8 cellular contexts compared by ENCODE assay signal in the genomic region with DNA sequence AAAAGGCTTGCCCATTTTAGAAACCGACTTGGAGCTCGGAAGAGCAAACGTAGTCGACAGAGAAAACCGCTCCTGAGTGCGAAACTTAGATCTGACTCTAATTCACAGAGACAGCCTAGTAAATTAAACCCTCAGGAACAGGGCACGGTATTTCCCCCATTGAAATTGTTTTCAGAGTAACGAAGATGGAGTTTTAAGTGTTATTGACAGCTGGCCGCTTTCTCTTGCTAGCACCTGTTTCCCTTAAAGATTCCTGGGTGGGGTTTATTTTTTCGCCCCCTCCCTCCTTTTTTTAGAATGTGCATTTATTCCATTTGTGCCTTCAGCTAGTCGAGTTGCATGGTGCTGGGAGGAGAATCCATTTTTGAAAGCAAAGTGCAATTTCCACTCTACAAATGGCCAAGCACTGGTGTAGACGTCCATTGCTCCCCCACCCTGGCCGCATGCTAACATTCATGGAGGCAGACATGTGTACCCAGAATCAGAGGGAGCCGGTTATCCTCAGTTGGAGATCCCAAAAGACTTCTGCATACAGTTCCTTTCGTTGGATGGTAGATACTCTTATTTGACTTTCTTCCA.
DNase-seq lines count a peak whose midpoint lies in the region; ATAC-seq and TF ChIP-seq lines count a peak whose summit lies in the region.

No MANE protein-coding gene starts in this region.

- H3K36me3 Mint-ChIP-seq in T-helper 1 cell treated with Interleukin-12 subunit alpha and Interleukin-12 subunit beta and Interleukin-4 antibody, amounts not matched to agents 30 μg/mL and 1 μg/mL, for 36 hours (ENCODE audit: low read depth), result no peaks in the 10 kb centered on the region

- H3K9me3 ChIP-seq in iPS-20b (ENCODE audit: insufficient read depth, low read depth, low read length) (no peaks in the 10 kb centered on the region), stomach (no peaks in the 10 kb centered on the region)

- H3K9ac ChIP-seq in iPS-20b (ENCODE audit: low read depth, low read length), result peak overlapping the region; percentile 46; the same call in 1 of the 2 replicates

- H3K4me1 ChIP-seq in iPS-20b (ENCODE audit: insufficient read depth, low read length) (peaks cover 23% of the 10 kb centered on the region; the same call in 1 of the 2 replicates), stomach (peaks cover 14 to 21% (median 17%) of the 10 kb centered on the region in 4 donors)

- no peak for ATAC-seq in GM21423 (IDR thresholded peaks at IDR 0.05; ENCODE audit: unreplicated experiment)
- no peak for ATAC-seq in GM18502 (IDR thresholded peaks at IDR 0.05; ENCODE audit: poor library complexity, unreplicated experiment)

- H3K27me3 Mint-ChIP-seq in T-helper 1 cell treated with Interleukin-12 subunit alpha and Interleukin-12 subunit beta and Interleukin-4 antibody, amounts not matched to agents 30 μg/mL and 1 μg/mL, for 36 hours (ENCODE audit: low read depth), result peaks cover 34% of the 10 kb centered on the region

- intact Hi-C loops in stomach (cut with DNase I; ENCODE audit: low total_unique reads), result no loop called here

- TF ChIP-seq EP300 in stomach (IDR thresholded peaks at IDR 0.05), result no peak

- H3K36me3 ChIP-seq in iPS-20b (ENCODE audit: insufficient read depth, low read depth, low read length) (no peaks in the 10 kb centered on the region), stomach (no peaks in the 10 kb centered on the region)

- 20 to 33% (median 24%) methylated on average over 15 of the region's 15 CpGs for WGBS in stomach, 5 donors

- H3K27ac ChIP-seq in iPS-20b (ENCODE audit: low read length) (no peak overlapping the region), stomach (no peak overlapping the region)

- peak overlapping the region; percentile 25 for H3K4me3 Mint-ChIP-seq in T-helper 1 cell treated with Interleukin-12 subunit alpha and Interleukin-12 subunit beta and Interleukin-4 antibody, amounts not matched to agents 30 μg/mL and 1 μg/mL, for 36 hours

- TF ChIP-seq CTCF in WI38 (IDR thresholded peaks at IDR 0.05; ENCODE audit: low read depth, low read length), result no peak
- TF ChIP-seq CTCF in stomach (IDR thresholded peaks at IDR 0.05), result no peak
- no peak for TF ChIP-seq CTCF in GM10266 (IDR thresholded peaks at IDR 0.05; ENCODE audit: control insufficient read depth, insufficient read depth, low read depth, missing control alignments)

- peak overlapping the region; percentile 41; the same call in 1 of the 2 replicates for H3K4me3 ChIP-seq in WI38 (ENCODE audit: low read depth, low read length)
- H3K4me3 ChIP-seq in iPS-20b (ENCODE audit: low read length), result peak overlapping the region; percentile 74
- peak overlapping the region; percentile 52 to 61 (median 57) for H3K4me3 ChIP-seq in stomach

- no peaks in the 10 kb centered on the region for H3K9me3 Mint-ChIP-seq in T-helper 1 cell treated with Interleukin-12 subunit alpha and Interleukin-12 subunit beta and Interleukin-4 antibody, amounts not matched to agents 30 μg/mL and 1 μg/mL, for 36 hours

- DNase-seq in T-helper 1 cell (no peak), stomach (no peak), GM10266 (ENCODE audit: extremely low spot score) (no peak)

- no peak overlapping the region for H3K27ac Mint-ChIP-seq in T-helper 1 cell treated with Interleukin-12 subunit alpha and Interleukin-12 subunit beta and Interleukin-4 antibody, amounts not matched to agents 30 μg/mL and 1 μg/mL, for 36 hours

- TF ChIP-seq POLR2A in stomach (IDR thresholded peaks at IDR 0.05), result no peak

- H3K27me3 ChIP-seq in iPS-20b (ENCODE audit: insufficient read depth, low read length) (peaks cover 91% of the 10 kb centered on the region), stomach (peaks cover 8 to 46% (median 30%) of the 10 kb centered on the region in 3 donors)

- peaks cover 2% of the 10 kb centered on the region for H3K4me1 Mint-ChIP-seq in T-helper 1 cell treated with Interleukin-12 subunit alpha and Interleukin-12 subunit beta and Interleukin-4 antibody, amounts not matched to agents 30 μg/mL and 1 μg/mL, for 36 hours (ENCODE audit: low read depth)
